ENCODE assay signal across 9 cellular contexts in the genomic region with DNA sequence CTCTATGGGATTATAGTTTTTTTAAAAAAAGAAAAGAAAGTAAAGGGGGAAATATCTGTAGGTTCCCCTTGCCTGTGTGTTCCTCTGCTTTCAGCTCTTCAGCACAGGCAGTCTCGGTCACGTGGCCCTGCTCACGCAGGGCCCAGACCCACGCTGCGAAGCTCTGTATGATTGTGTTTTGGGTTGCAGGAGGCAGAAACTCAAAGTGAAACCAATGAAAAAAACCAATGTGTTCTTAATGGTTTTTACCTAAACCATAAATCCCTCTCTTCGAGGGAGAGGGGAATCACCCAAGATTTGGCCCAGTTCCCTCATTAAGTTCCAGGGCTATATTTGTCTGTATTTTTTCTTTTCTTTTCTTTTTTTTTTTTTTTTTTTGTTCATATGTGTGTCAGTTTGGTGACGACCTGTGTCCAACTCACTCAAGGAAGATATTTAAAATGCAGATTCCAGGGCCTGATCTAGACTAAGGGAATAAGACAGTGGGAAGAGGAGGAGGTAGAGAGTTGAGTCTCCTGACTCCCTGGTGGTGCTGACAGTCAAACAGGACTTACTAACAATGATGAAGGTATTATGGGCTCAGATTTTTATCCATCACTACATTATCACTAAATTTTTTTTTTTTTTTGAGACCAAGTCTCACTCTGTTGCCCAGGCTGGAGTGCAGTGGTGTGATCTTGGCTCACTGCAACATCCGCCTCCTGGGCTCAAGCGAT. TPM values are rescaled to one million over a fixed set of nuclear protein-coding genes. Genes with fewer than 3 reads are reported as not detected.
DNase-seq lines count a peak whose midpoint lies in the region; ATAC-seq, FAIRE-seq and TF ChIP-seq lines count a peak whose summit lies in the region.
"Had no signal": no experiment of that assay in that cellular context is flagged by ENCODE, and none has a peak within 500 bp of the region (broad histone marks: within the 10 kb centered on the region; RNA-seq: fewer than 3 reads in every experiment).

No MANE protein-coding gene starts in this region.

- H3K27me3 Mint-ChIP-seq in activated B cell treated with CpG ODN at 0.5 μM for 24 hours: no peaks in the 10 kb centered on the region

- CTCF ChIA-PET in activated B cell treated with CpG ODN at 0.5 μM for 24 hours (lab: Charles Lee): interaction anchor here (0.8 to 0.9 kb wide), 2 partner anchors 12 to 16 kb away, joined by 3 to 4 read pairs; no protein-coding TSS in a partner anchor

- H3K27me3 ChIP-seq in effector memory CD4-positive, alpha-beta T cell (replicated peaks; ENCODE audit: control insufficient read depth, insufficient read depth, low read length, poor library complexity, severe bottlenecking): no peaks in the 10 kb centered on the region
- H3K27me3 ChIP-seq in vagina (no peaks in the 10 kb centered on the region), foreskin keratinocyte (no peaks in the 10 kb centered on the region)

- no peaks in the 10 kb centered on the region for H3K4me1 ChIP-seq in effector memory CD4-positive, alpha-beta T cell (ENCODE audit: control insufficient read depth, insufficient read depth, low read length, poor library complexity, severe bottlenecking)
- H3K4me1 ChIP-seq in vagina (no peaks in the 10 kb centered on the region), foreskin keratinocyte (no peaks in the 10 kb centered on the region)

- H3K4me3 ChIP-seq in effector memory CD4-positive, alpha-beta T cell (ENCODE audit: insufficient read depth, low read depth, low read length, poor library complexity, severe bottlenecking): peak overlapping the region; percentile 22
- no peak overlapping the region for H3K4me3 ChIP-seq in vagina

- H3K36me3 Mint-ChIP-seq in activated B cell treated with CpG ODN at 0.5 μM for 24 hours (ENCODE audit: low read depth): no peaks in the 10 kb centered on the region
- peaks cover 6% of the 10 kb centered on the region for H3K36me3 Mint-ChIP-seq in stimulated activated effector memory CD8-positive, alpha-beta T cell treated with anti-CD3 and anti-CD28 coated beads, Interleukin-12 subunit alpha, Interleukin-12 subunit beta, amount 100 ng/mL, for 72 hours

- H3K27ac Mint-ChIP-seq in activated B cell treated with CpG ODN at 0.5 μM for 24 hours: peak overlapping the region; percentile 87
- H3K27ac Mint-ChIP-seq in stimulated activated effector memory CD8-positive, alpha-beta T cell treated with anti-CD3 and anti-CD28 coated beads, Interleukin-12 subunit alpha, Interleukin-12 subunit beta, amount 100 ng/mL, for 72 hours: no peak overlapping the region
- H3K27ac Mint-ChIP-seq: nephron had no signal

- intact Hi-C loops in activated B cell treated with CpG ODN at 0.5 μM for 24 hours (cut with micrococcal nuclease) (loop anchor here (1.0 to 2.0 kb wide), 6 partner anchors 12 to 128 kb away; partner anchors contain the start of gene RREB1), vagina (cut with DNase I) (no loop called here)

- TF ChIP-seq POLR2A in vagina (IDR thresholded peaks at IDR 0.05) (no peak), H54 (IDR thresholded peaks at IDR 0.05; ENCODE audit: low read depth, low read length) (no peak)

- no peaks in the 10 kb centered on the region for H3K36me3 ChIP-seq in effector memory CD4-positive, alpha-beta T cell (ENCODE audit: control insufficient read depth, insufficient read depth, low read length)
- H3K36me3 ChIP-seq in vagina: no peaks in the 10 kb centered on the region

- no peak overlapping the region for H3K27ac ChIP-seq in effector memory CD4-positive, alpha-beta T cell (ENCODE audit: insufficient read depth, low read length, poor library complexity, severe bottlenecking)
- H3K27ac ChIP-seq in vagina (no peak overlapping the region), foreskin keratinocyte (no peak overlapping the region)

- no peaks in the 10 kb centered on the region for H3K9me3 Mint-ChIP-seq in activated B cell treated with CpG ODN at 0.5 μM for 24 hours
- H3K9me3 Mint-ChIP-seq in stimulated activated effector memory CD8-positive, alpha-beta T cell treated with anti-CD3 and anti-CD28 coated beads, Interleukin-12 subunit alpha, Interleukin-12 subunit beta, amount 100 ng/mL, for 72 hours: no peaks in the 10 kb centered on the region
- H3K9me3 Mint-ChIP-seq: nephron had no signal

- H3K4me1 Mint-ChIP-seq in activated B cell treated with CpG ODN at 0.5 μM for 24 hours: peaks cover 28% of the 10 kb centered on the region
- H3K4me1 Mint-ChIP-seq in stimulated activated effector memory CD8-positive, alpha-beta T cell treated with anti-CD3 and anti-CD28 coated beads, Interleukin-12 subunit alpha, Interleukin-12 subunit beta, amount 100 ng/mL, for 72 hours: peaks cover 19% of the 10 kb centered on the region
- H3K4me1 Mint-ChIP-seq: nephron had no signal

- POLR2A ChIA-PET in activated B cell treated with CpG ODN at 0.5 μM for 24 hours (lab: Charles Lee): interaction anchor here (0.5 to 2.6 kb wide), 23 partner anchors 9 to 487 kb away, joined by 3 to 42 read pairs (median 4); partner anchors contain the start of gene RREB1

- DNase-seq in activated B cell treated with CpG ODN at 0.5 μM for 24 hours (peak; percentile 58), vagina (ENCODE audit: extremely low spot score in 2 of 2) (no peak), foreskin keratinocyte (no peak), H54 (ENCODE audit: insufficient read length, low spot score) (no peak)
- DNase-seq in effector memory CD4-positive, alpha-beta T cell: peak in 2 of 3 donors; percentile 18 to 24
- peak; percentile 29 to 68 for DNase-seq in stimulated activated effector memory CD8-positive, alpha-beta T cell treated with anti-CD3 and anti-CD28 coated beads, Interleukin-12 subunit alpha, Interleukin-12 subunit beta, amount 100 ng/mL, for 72 hours (ENCODE audit: low spot score in 2 of 2)

- TF ChIP-seq CTCF in activated B cell treated with CpG ODN at 0.5 μM for 24 hours (IDR thresholded peaks at IDR 0.05) (no peak), vagina (IDR thresholded peaks at IDR 0.05) (no peak), foreskin keratinocyte (conservative IDR thresholded peaks at IDR 0.05) (no peak)

- no peak for FAIRE-seq in H54 (lab: Jason Lieb, UNC)

- ATAC-seq in GM18517 (IDR thresholded peaks at IDR 0.05; ENCODE audit: unreplicated experiment) (peak; percentile 95), HG02840 (IDR thresholded peaks at IDR 0.05; ENCODE audit: low FRiP score, unreplicated experiment) (peak; percentile 97), activated B cell treated with CpG ODN at 0.5 μM for 24 hours (ENCODE audit: low read depth) (peak; percentile 98), foreskin keratinocyte (no peak)
- peak; percentile 100 for ATAC-seq in stimulated activated effector memory CD8-positive, alpha-beta T cell treated with anti-CD3 and anti-CD28 coated beads, Interleukin-12 subunit alpha, Interleukin-12 subunit beta, amount 100 ng/mL, for 72 hours

- peak overlapping the region; percentile 57 for H3K4me3 Mint-ChIP-seq in activated B cell treated with CpG ODN at 0.5 μM for 24 hours
- H3K4me3 Mint-ChIP-seq in stimulated activated effector memory CD8-positive, alpha-beta T cell treated with anti-CD3 and anti-CD28 coated beads, Interleukin-12 subunit alpha, Interleukin-12 subunit beta, amount 100 ng/mL, for 72 hours: peak overlapping the region; percentile 37
- H3K4me3 Mint-ChIP-seq: nephron had no signal

- no peaks in the 10 kb centered on the region for H3K9me3 ChIP-seq in effector memory CD4-positive, alpha-beta T cell (ENCODE audit: control insufficient read depth, low read length)
- no peaks in the 10 kb centered on the region for H3K9me3 ChIP-seq in vagina

RNA-seq across cellular contexts. Expression of gene RREB1, which starts 33.8 kb away (rescaled TPM):
- total RNA-seq in activated B cell treated with CpG ODN at 0.5 μM for 24 hours: 62.2 and 67.7 TPM in 2 replicates
- total RNA-seq in vagina: 57.2 TPM
- total RNA-seq in foreskin keratinocyte: 25.4 and 25.8 TPM in 2 replicates
- 2.9 and 3.2 TPM in 2 replicates for polyA plus RNA-seq in foreskin keratinocyte

Comparison
In these comparisons a context has a peak if more than half of its experiments do, and no peak if none do; other contexts are left out.
1. DNase-seq: peak in activated B cell treated with CpG ODN at 0.5 μM for 24 hours (single experiment), effector memory CD4-positive, alpha-beta T cell (2 of 3) and stimulated activated effector memory CD8-positive, alpha-beta T cell treated with anti-CD3 and anti-CD28 coated beads, Interleukin-12 subunit alpha, Interleukin-12 subunit beta, amount 100 ng/mL, for 72 hours (2 of 2); none in vagina (0 of 2), foreskin keratinocyte (0 of 2) and H54 (single experiment).